Comparison of ENCODE assay signal across 19 cellular contexts in the genomic region with DNA sequence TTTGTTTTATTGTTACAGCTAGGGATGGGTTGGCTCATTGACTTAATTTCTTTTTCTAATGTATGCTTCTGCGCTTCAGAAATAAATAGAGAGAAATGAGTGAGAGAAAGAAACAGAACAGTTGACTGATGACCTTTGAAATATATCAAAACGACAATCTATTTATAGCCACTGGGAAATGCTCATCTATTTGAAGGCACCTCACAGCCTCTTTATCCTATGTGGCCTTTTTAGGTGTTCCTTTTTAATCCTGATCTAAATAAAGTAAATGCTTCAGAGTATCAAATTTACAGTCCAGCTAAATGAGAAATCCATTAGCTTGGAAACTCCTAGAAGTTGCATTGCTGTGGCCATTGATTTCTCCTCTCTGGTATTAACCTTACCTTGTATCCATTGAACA.
"Had no signal": no experiment of that assay in that cellular context is flagged by ENCODE, and none has a peak within 500 bp of the region (broad histone marks: within the 10 kb centered on the region; RNA-seq: fewer than 3 reads in every experiment).

No MANE protein-coding gene starts in this region.

- ATAC-seq: foreskin keratinocyte; left colon; naive thymus-derived CD4-positive, alpha-beta T cell; stimulated activated effector memory CD8-positive, alpha-beta T cell treated with anti-CD3 and anti-CD28 coated beads, Interleukin-12 subunit alpha, Interleukin-12 subunit beta, amount 100 ng/mL, for 72 hours; stimulated activated naive CD8-positive, alpha-beta T cell treated with anti-CD3 and anti-CD28 coated beads, Interleukin-15, Interleukin-2, amounts not matched to agents 100 U/mL and 50 U/mL, for 24 hours had no signal

- H3K4me3 ChIP-seq: esophagus squamous epithelium, hepatocyte, lung, suprapubic skin, thyroid gland had no signal

- H3K36me3 Mint-ChIP-seq: naive thymus-derived CD4-positive, alpha-beta T cell; stimulated activated effector memory CD8-positive, alpha-beta T cell treated with anti-CD3 and anti-CD28 coated beads, Interleukin-12 subunit alpha, Interleukin-12 subunit beta, amount 100 ng/mL, for 72 hours; type B pancreatic cell had no signal

- H3K9me3 Mint-ChIP-seq: nephron progenitor cell; stimulated activated effector memory CD8-positive, alpha-beta T cell treated with anti-CD3 and anti-CD28 coated beads, Interleukin-12 subunit alpha, Interleukin-12 subunit beta, amount 100 ng/mL, for 72 hours; type B pancreatic cell had no signal

- FAIRE-seq: colon, kidney, urothelium cell line had no signal

- H3K9me3 ChIP-seq: esophagus squamous epithelium, suprapubic skin, thyroid gland had no signal

- H3K79me2 ChIP-seq: hepatocyte had no signal

- H2AFZ ChIP-seq: hepatocyte had no signal

- H3K27me3 ChIP-seq: esophagus squamous epithelium, foreskin keratinocyte, hepatocyte, suprapubic skin, thyroid gland had no signal

- H3K4me1 Mint-ChIP-seq: stimulated activated effector memory CD8-positive, alpha-beta T cell treated with anti-CD3 and anti-CD28 coated beads, Interleukin-12 subunit alpha, Interleukin-12 subunit beta, amount 100 ng/mL, for 72 hours had no signal

- DNase-seq: cerebellar nuclear complex; dermis blood vessel endothelial cell; esophagus squamous epithelium; foreskin keratinocyte; kidney; left colon; naive thymus-derived CD4-positive, alpha-beta T cell; nephron progenitor cell; stimulated activated CD4-positive, alpha-beta T cell treated with anti-CD3 and anti-CD28 coated beads, Interleukin-4, amount 100 ng/mL, for 1 hour; stimulated activated CD8-positive, alpha-beta memory T cell treated with anti-CD3 and anti-CD28 coated beads, Interleukin-4, amount 100 ng/mL, for 48 hours; stimulated activated naive CD8-positive, alpha-beta T cell treated with anti-CD3 and anti-CD28 coated beads, Interleukin-15, Interleukin-2, amounts not matched to agents 100 U/mL and 50 U/mL, for 24 hours; thyroid gland had no signal

- H3K4me3 Mint-ChIP-seq: naive thymus-derived CD4-positive, alpha-beta T cell; nephron progenitor cell; stimulated activated effector memory CD8-positive, alpha-beta T cell treated with anti-CD3 and anti-CD28 coated beads, Interleukin-12 subunit alpha, Interleukin-12 subunit beta, amount 100 ng/mL, for 72 hours; type B pancreatic cell had no signal

- H3K27ac ChIP-seq: esophagus squamous epithelium, foreskin keratinocyte, suprapubic skin, thyroid gland had no signal

- H3K27ac Mint-ChIP-seq: naive thymus-derived CD4-positive, alpha-beta T cell; nephron progenitor cell; stimulated activated effector memory CD8-positive, alpha-beta T cell treated with anti-CD3 and anti-CD28 coated beads, Interleukin-12 subunit alpha, Interleukin-12 subunit beta, amount 100 ng/mL, for 72 hours; type B pancreatic cell had no signal

- H3K27me3 Mint-ChIP-seq: naive thymus-derived CD4-positive, alpha-beta T cell; type B pancreatic cell had no signal

- H3K4me1 ChIP-seq: foreskin keratinocyte, thyroid gland had no signal

- H3K36me3 ChIP-seq: esophagus squamous epithelium, suprapubic skin, thyroid gland had no signal
